29 cellular contexts compared by ENCODE assay signal in genomic region chr14:79304279-79304678, GRCh38.
"Had no signal": no experiment of that assay in that cellular context is flagged by ENCODE, and none has a peak within 500 bp of the region (broad histone marks: within the 10 kb centered on the region; RNA-seq: fewer than 3 reads in every experiment).

No MANE protein-coding gene starts in this region.

- H3K36me3 ChIP-seq: adrenal gland, ascending aorta, brain microvascular endothelial cell, breast epithelium, cardiac muscle cell had no signal

- H3K9me3 ChIP-seq: adrenal gland, ascending aorta, body of pancreas, breast epithelium had no signal

- DNase-seq: activated effector memory CD4-positive, alpha-beta T cell treated with anti-CD3 and anti-CD28 coated beads, Interleukin-2, amount 50 U/mL, for 16 hours; activated effector memory CD4-positive, alpha-beta T cell treated with Interleukin-2 at 50 U/mL for 16 hours; activated gamma-delta T cell; activated gamma-delta T cell treated with Interleukin-2 at 50 U/mL for 16 hours; activated naive CD4-positive, alpha-beta T cell; activated naive CD4-positive, alpha-beta T cell treated with anti-CD3 and anti-CD28 coated beads for 36 hours; activated naive CD4-positive, alpha-beta T cell treated with anti-CD3 and anti-CD28 coated beads, Interleukin-2, amount 10 ng/mL, durations not matched to agents 7 days and 5 days; activated naive CD4-positive, alpha-beta T cell treated with anti-CD3 and anti-CD28 coated beads, Interleukin-2, amount 50 U/mL, for 16 hours; activated naive CD4-positive, alpha-beta T cell treated with Interleukin-2 at 50 U/mL for 16 hours; activated naive CD8-positive, alpha-beta T cell treated with anti-CD3 and anti-CD28 coated beads for 36 hours; activated naive CD8-positive, alpha-beta T cell treated with anti-CD3 and anti-CD28 coated beads, Interleukin-2, amount 10 ng/mL, durations not matched to agents 7 days and 5 days; activated naive CD8-positive, alpha-beta T cell treated with anti-CD3 and anti-CD28 coated beads, Interleukin-2, amount 50 U/mL, for 24 hours; activated T-cell treated with anti-CD3 and anti-CD28 coated beads, Interleukin-2, amount 50 U/mL, for 24 hours; activated T-cell treated with anti-CD3 and anti-CD28 coated beads, Interleukin-2, amount 50 U/mL, for 4 hours; activated T-cell treated with anti-CD3 and anti-CD28 coated beads, Interleukin-2, amount 50 U/mL, for 48 hours; activated T-cell treated with anti-CD3 and anti-CD28 coated beads, Interleukin-2, amount 50 U/mL, for 72 hours; adrenal gland; amniotic stem cell; amygdala; anterior cingulate cortex; aorta; body of pancreas; brain microvascular endothelial cell; caudate nucleus; central memory CD4-positive, alpha-beta T cell; cerebellar nuclear complex had no signal

- H3K4me1 ChIP-seq: adrenal gland, ascending aorta, body of pancreas, breast epithelium had no signal

- H3K27ac ChIP-seq: adrenal gland, ascending aorta, body of pancreas, brain microvascular endothelial cell, breast epithelium, cardiac muscle cell had no signal

- H3K4me3 ChIP-seq: adrenal gland, ascending aorta, body of pancreas, breast epithelium, cardiac muscle cell had no signal
